ENCODE assay signal across 12 cellular contexts in genomic region chr19:54024660-54025059, GRCh38. TPM values are rescaled to one million over a fixed set of nuclear protein-coding genes. Genes with fewer than 3 reads are reported as not detected.
DNase-seq lines count a peak whose midpoint lies in the region; ATAC-seq and TF ChIP-seq lines count a peak whose summit lies in the region.
"Had no signal": no experiment of that assay in that cellular context is flagged by ENCODE, and none has a peak within 500 bp of the region (broad histone marks: within the 10 kb centered on the region; RNA-seq: fewer than 3 reads in every experiment).

No MANE protein-coding gene starts in this region.

- H3K9me3 ChIP-seq in BLaER1 (no peaks in the 10 kb centered on the region), HEK293 (ENCODE audit: control insufficient read depth, insufficient read depth, low read depth, low read length) (no peaks in the 10 kb centered on the region)

- peak overlapping the region; percentile 78 for H3K4me2 ChIP-seq in BLaER1
- H3K4me2 ChIP-seq: PC-9 had no signal

- intact Hi-C loops in left colon (cut with DNase I, micrococcal nuclease) = loop anchor here in 1 of 2 donors (5.0 to 10.0 kb wide), 2 partner anchors 120 to 182 kb away; partner anchors contain the start of gene CACNG7
- intact Hi-C loops in activated CD4-positive, alpha-beta memory T cell treated with anti-CD3 and anti-CD28 coated beads for 36 hours (cut with micrococcal nuclease) = loop anchor here (1.0 to 5.0 kb wide), 3 partner anchors 117 to 232 kb away; partner anchors contain the start of gene CACNG7

- POLR2A ChIA-PET in HEK293 (lab: Yijun Ruan, JAX) = interaction anchor here (1.2 kb wide), 1 partner anchor 44 kb away, joined by 3 read pairs; no protein-coding TSS in a partner anchor
- POLR2A ChIA-PET in activated CD4-positive, alpha-beta memory T cell treated with anti-CD3 and anti-CD28 coated beads for 36 hours (lab: Charles Lee) = no interaction called here

- no peaks in the 10 kb centered on the region for H3K36me3 ChIP-seq in BLaER1
- no peaks in the 10 kb centered on the region for H3K36me3 ChIP-seq in HEK293 (ENCODE audit: control insufficient read depth in 2 of 2, insufficient read depth in 1 of 2, low read length in 2 of 2)

- ATAC-seq in left colon (peak; percentile 9), HG02973 (IDR thresholded peaks at IDR 0.05; ENCODE audit: unreplicated experiment) (no peak)

- no peak for TF ChIP-seq CTCF in HEK293 (tag by site-specific recombination; IDR thresholded peaks at IDR 0.05)

- no peaks in the 10 kb centered on the region for H3K36me3 Mint-ChIP-seq in activated CD4-positive, alpha-beta memory T cell treated with anti-CD3 and anti-CD28 coated beads for 36 hours

- no peaks in the 10 kb centered on the region for H3K27me3 ChIP-seq in BLaER1

- no peak overlapping the region for H3K27ac Mint-ChIP-seq in activated CD4-positive, alpha-beta memory T cell treated with anti-CD3 and anti-CD28 coated beads for 36 hours

- H3K9me3 Mint-ChIP-seq in activated CD4-positive, alpha-beta memory T cell treated with anti-CD3 and anti-CD28 coated beads for 36 hours = no peaks in the 10 kb centered on the region

- CTCF ChIA-PET in HEK293 (lab: Yijun Ruan, JAX) = interaction anchor here (0.6 to 4.7 kb wide), 28 partner anchors 10 to 409 kb away, joined by 3 to 39 read pairs (median 6); no protein-coding TSS in a partner anchor
- CTCF ChIA-PET in activated CD4-positive, alpha-beta memory T cell treated with anti-CD3 and anti-CD28 coated beads for 36 hours (lab: Charles Lee) = interaction anchor here (0.6 to 3.1 kb wide), 15 partner anchors 11 to 252 kb away, joined by 3 to 37 read pairs (median 4); no protein-coding TSS in a partner anchor

- no peak overlapping the region for H3K4me3 Mint-ChIP-seq in activated CD4-positive, alpha-beta memory T cell treated with anti-CD3 and anti-CD28 coated beads for 36 hours

- peaks cover 39% of the 10 kb centered on the region for H3K27me3 Mint-ChIP-seq in activated CD4-positive, alpha-beta memory T cell treated with anti-CD3 and anti-CD28 coated beads for 36 hours

- DNase-seq in RKO (ENCODE audit: low spot score) (peak; percentile 78), left colon (no peak)
- DNase-seq in activated CD4-positive, alpha-beta memory T cell treated with anti-CD3 and anti-CD28 coated beads for 36 hours = no peak
- no peak for DNase-seq in activated CD4-positive, alpha-beta T cell treated with anti-CD3 and anti-CD28 coated beads for 1 hour
- DNase-seq: Calu3, NCI-H446 treated with DMSO at 0.1 percent for 48 hours, SIG-M5 had no signal

- no peaks in the 10 kb centered on the region for H4K20me1 ChIP-seq in BLaER1

- H3K4me3 ChIP-seq in BLaER1 = no peak overlapping the region
- no peak overlapping the region for H3K4me3 ChIP-seq in HEK293 (ENCODE audit: low read depth, low read length)
- H3K4me3 ChIP-seq: PC-9, SK-N-MC had no signal

- peak overlapping the region; percentile 30; the same call in 1 of the 2 replicates for H3K27ac ChIP-seq in BLaER1
- no peak overlapping the region for H3K27ac ChIP-seq in HEK293 (ENCODE audit: extremely low read depth, low read depth, low read length)
- H3K27ac ChIP-seq: PC-9, SK-N-MC had no signal

- H3K4me1 Mint-ChIP-seq in activated CD4-positive, alpha-beta memory T cell treated with anti-CD3 and anti-CD28 coated beads for 36 hours (ENCODE audit: low read depth) = peaks cover 4% of the 10 kb centered on the region

- H3K9ac ChIP-seq in BLaER1 = no peak overlapping the region

- peaks cover 57% of the 10 kb centered on the region for H3K4me1 ChIP-seq in BLaER1
- H3K4me1 ChIP-seq in HEK293 (ENCODE audit: control insufficient read depth, insufficient read depth, low read length) = no peaks in the 10 kb centered on the region

TF ChIP-seq in HEK293, 187 proteins besides CTCF, POLR2A, EP300 and RAD21:
- peak; percentile 24 for TF ChIP-seq SETDB1 (IDR thresholded peaks at IDR 0.05; ENCODE audit: insufficient read length, low read length)
- TF ChIP-seq TCF7L2 (IDR thresholded peaks at IDR 0.05; ENCODE audit: borderline replicate concordance, low read depth, low read length) = no peak

RNA-seq across cellular contexts. Expression of gene CACNG6, which starts 33.2 kb away (rescaled TPM):
- not detected for total RNA-seq in left colon
- not detected for total RNA-seq in activated CD4-positive, alpha-beta memory T cell treated with anti-CD3 and anti-CD28 coated beads for 36 hours

RNA-seq across cellular contexts. Expression of gene VSTM1, which starts 39.0 kb away (rescaled TPM):
- total RNA-seq in left colon = not detected
- not detected for total RNA-seq in activated CD4-positive, alpha-beta memory T cell treated with anti-CD3 and anti-CD28 coated beads for 36 hours
- total RNA-seq: Calu3 had no signal

RNA-seq across cellular contexts. Expression of gene TARM1, which starts 56.5 kb away (rescaled TPM):
- not detected for total RNA-seq in left colon
- total RNA-seq in activated CD4-positive, alpha-beta memory T cell treated with anti-CD3 and anti-CD28 coated beads for 36 hours = not detected
- total RNA-seq: Calu3, PC-9 had no signal
